Comparison of ENCODE assay signal across 23 cellular contexts in genomic region chr3:85533586-85533985, GRCh38.
DNase-seq lines count a peak whose midpoint lies in the region; ATAC-seq and TF ChIP-seq lines count a peak whose summit lies in the region.
"Had no signal": no experiment of that assay in that cellular context is flagged by ENCODE, and none has a peak within 500 bp of the region (broad histone marks: within the 10 kb centered on the region; RNA-seq: fewer than 3 reads in every experiment).

No MANE protein-coding gene starts in this region.

- no peak for TF ChIP-seq POLR2A in heart left ventricle (IDR thresholded peaks at IDR 0.05)

- ATAC-seq in activated CD8-positive, alpha-beta memory T cell treated with anti-CD3 and anti-CD28 coated beads, Interleukin-2, amount 10 ng/mL, durations not matched to agents 7 days and 5 days: no peak
- ATAC-seq in heart left ventricle: no peak
- no peak for ATAC-seq in GM18861 (IDR thresholded peaks at IDR 0.05; ENCODE audit: unreplicated experiment)
- ATAC-seq: GM12878 had no signal

- peaks cover 7% of the 10 kb centered on the region for H3K9me3 Mint-ChIP-seq in activated CD8-positive, alpha-beta memory T cell treated with anti-CD3 and anti-CD28 coated beads, Interleukin-2, amount 10 ng/mL, durations not matched to agents 7 days and 5 days (ENCODE audit: low read depth)

- intact Hi-C loops in heart left ventricle (cut with DNase I): no loop called here

- DNase-seq in DMS 273 treated with DMSO at 0.1 percent for 48 hours (lab: John Stamatoyannopoulos, UW) (peak; percentile 25), NCI-H446 treated with DMSO at 0.1 percent for 48 hours (lab: John Stamatoyannopoulos, UW) (peak; percentile 7), cerebellar cortex (ENCODE audit: low spot score) (peak; percentile 96), cerebellum (ENCODE audit: low spot score) (peak; percentile 63), EL (no peak), heart left ventricle (no peak)
- DNase-seq in activated CD8-positive, alpha-beta memory T cell treated with anti-CD3 and anti-CD28 coated beads, Interleukin-2, amount 10 ng/mL, durations not matched to agents 7 days and 5 days: no peak
- DNase-seq: 8988T; ACHN; BE2C; CD4-positive, alpha-beta memory T cell; CD4-positive, CD25-positive, alpha-beta regulatory T cell; CD8-positive, alpha-beta memory T cell; COR-L47; DMS153; DMS53; DMS79; DND-41; GDM1 had no signal

- H3K9me3 ChIP-seq in heart left ventricle: peaks cover 0 to 5% (median 0%) of the 10 kb centered on the region in 12 donors
- H3K9me3 ChIP-seq: BLaER1 had no signal

- H3K27ac Mint-ChIP-seq in activated CD8-positive, alpha-beta memory T cell treated with anti-CD3 and anti-CD28 coated beads, Interleukin-2, amount 10 ng/mL, durations not matched to agents 7 days and 5 days: no peak overlapping the region
- H3K27ac Mint-ChIP-seq: CD14-positive monocyte; CD4-positive, alpha-beta memory T cell; CD4-positive, CD25-positive, alpha-beta regulatory T cell; CD8-positive, alpha-beta memory T cell had no signal

- H3K4me3 Mint-ChIP-seq in activated CD8-positive, alpha-beta memory T cell treated with anti-CD3 and anti-CD28 coated beads, Interleukin-2, amount 10 ng/mL, durations not matched to agents 7 days and 5 days: no peak overlapping the region
- H3K4me3 Mint-ChIP-seq: CD14-positive monocyte; CD4-positive, alpha-beta memory T cell; CD4-positive, CD25-positive, alpha-beta regulatory T cell; CD8-positive, alpha-beta memory T cell had no signal

- no peaks in the 10 kb centered on the region for H3K36me3 ChIP-seq in heart left ventricle
- H3K36me3 ChIP-seq: BE2C, BLaER1 had no signal

- no peak overlapping the region for H3K27ac ChIP-seq in heart left ventricle
- H3K27ac ChIP-seq: BLaER1 had no signal

- no peaks in the 10 kb centered on the region for H3K27me3 Mint-ChIP-seq in activated CD8-positive, alpha-beta memory T cell treated with anti-CD3 and anti-CD28 coated beads, Interleukin-2, amount 10 ng/mL, durations not matched to agents 7 days and 5 days
- H3K27me3 Mint-ChIP-seq: CD4-positive, alpha-beta memory T cell; CD4-positive, CD25-positive, alpha-beta regulatory T cell had no signal

- CTCF ChIA-PET in activated CD8-positive, alpha-beta memory T cell treated with anti-CD3 and anti-CD28 coated beads, Interleukin-2, amount 10 ng/mL, durations not matched to agents 7 days and 5 days (lab: Charles Lee): no interaction called here

- H3K4me3 ChIP-seq in heart left ventricle: no peak overlapping the region
- H3K4me3 ChIP-seq: BLaER1, GM12878 had no signal

- WGBS in heart left ventricle, 4 donors: 81 to 91% (median 85%) methylated on average over 2 of the region's 2 CpGs

- no peak for TF ChIP-seq CTCF in heart left ventricle (IDR thresholded peaks at IDR 0.05)

- no peaks in the 10 kb centered on the region for H3K4me1 ChIP-seq in heart left ventricle
- H3K4me1 ChIP-seq: BLaER1 had no signal

- no peaks in the 10 kb centered on the region for H3K27me3 ChIP-seq in heart left ventricle
- H3K27me3 ChIP-seq: BE2C, BLaER1 had no signal

- H3K36me3 Mint-ChIP-seq in activated CD8-positive, alpha-beta memory T cell treated with anti-CD3 and anti-CD28 coated beads, Interleukin-2, amount 10 ng/mL, durations not matched to agents 7 days and 5 days: no peaks in the 10 kb centered on the region
- H3K36me3 Mint-ChIP-seq: CD14-positive monocyte; CD4-positive, alpha-beta memory T cell; CD4-positive, CD25-positive, alpha-beta regulatory T cell; CD8-positive, alpha-beta memory T cell had no signal

- H3K4me1 Mint-ChIP-seq in activated CD8-positive, alpha-beta memory T cell treated with anti-CD3 and anti-CD28 coated beads, Interleukin-2, amount 10 ng/mL, durations not matched to agents 7 days and 5 days: no peaks in the 10 kb centered on the region
- H3K4me1 Mint-ChIP-seq: CD14-positive monocyte; CD4-positive, alpha-beta memory T cell; CD4-positive, CD25-positive, alpha-beta regulatory T cell; CD8-positive, alpha-beta memory T cell had no signal

Comparison
In these comparisons a context has a peak if more than half of its experiments do, and no peak if none do; other contexts are left out.
1. DNase-seq: peak in DMS 273 treated with DMSO at 0.1 percent for 48 hours (single experiment), NCI-H446 treated with DMSO at 0.1 percent for 48 hours (single experiment), cerebellar cortex (single experiment) and cerebellum (single experiment); none in activated CD8-positive, alpha-beta memory T cell treated with anti-CD3 and anti-CD28 coated beads, Interleukin-2, amount 10 ng/mL, durations not matched to agents 7 days and 5 days (single experiment), EL (single experiment) and heart left ventricle (0 of 5).